In the genomic region with DNA sequence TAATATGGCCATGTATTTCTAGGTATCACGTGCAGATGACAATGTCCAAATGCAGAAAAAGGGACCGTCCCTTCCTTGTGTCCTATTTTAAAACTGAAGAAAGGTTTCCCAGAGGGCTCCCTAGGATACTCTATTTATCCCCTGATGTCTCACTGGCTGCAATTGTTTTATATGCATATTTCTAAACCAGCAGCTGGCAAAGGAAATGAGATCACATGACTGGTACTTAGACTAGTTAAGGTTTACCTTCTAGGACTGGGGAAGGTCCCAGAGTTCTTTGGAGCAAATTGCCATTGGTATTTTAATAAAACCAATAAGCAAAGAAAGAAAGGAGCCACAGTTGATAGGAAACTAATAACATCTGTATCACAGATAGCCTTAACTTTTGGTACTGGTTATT, we compare ENCODE assay signal across 1 cellular context.
TF ChIP-seq lines count a peak whose summit lies in the region.

No MANE protein-coding gene starts in this region.

TF ChIP-seq in K562, 482 proteins besides CTCF, POLR2A, EP300 and RAD21 (continued from another document):
- TF ChIP-seq, protein P1, sequence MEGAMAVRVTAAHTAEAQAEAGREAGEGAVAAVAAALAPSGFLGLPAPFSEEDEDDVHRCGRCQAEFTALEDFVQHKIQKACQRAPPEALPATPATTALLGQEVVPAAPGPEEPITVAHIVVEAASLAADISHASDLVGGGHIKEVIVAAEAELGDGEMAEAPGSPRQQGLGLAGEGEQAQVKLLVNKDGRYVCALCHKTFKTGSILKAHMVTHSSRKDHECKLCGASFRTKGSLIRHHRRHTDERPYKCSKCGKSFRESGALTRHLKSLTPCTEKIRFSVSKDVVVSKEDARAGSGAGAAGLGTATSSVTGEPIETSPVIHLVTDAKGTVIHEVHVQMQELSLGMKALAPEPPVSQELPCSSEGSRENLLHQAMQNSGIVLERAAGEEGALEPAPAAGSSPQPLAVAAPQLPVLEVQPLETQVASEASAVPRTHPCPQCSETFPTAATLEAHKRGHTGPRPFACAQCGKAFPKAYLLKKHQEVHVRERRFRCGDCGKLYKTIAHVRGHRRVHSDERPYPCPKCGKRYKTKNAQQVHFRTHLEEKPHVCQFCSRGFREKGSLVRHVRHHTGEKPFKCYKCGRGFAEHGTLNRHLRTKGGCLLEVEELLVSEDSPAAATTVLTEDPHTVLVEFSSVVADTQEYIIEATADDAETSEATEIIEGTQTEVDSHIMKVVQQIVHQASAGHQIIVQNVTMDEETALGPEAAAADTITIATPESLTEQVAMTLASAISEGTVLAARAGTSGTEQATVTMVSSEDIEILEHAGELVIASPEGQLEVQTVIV (CRISPR knock-in tag; IDR thresholded peaks at IDR 0.05; ENCODE audit: borderline replicate concordance) = no peak
